In the genomic region with DNA sequence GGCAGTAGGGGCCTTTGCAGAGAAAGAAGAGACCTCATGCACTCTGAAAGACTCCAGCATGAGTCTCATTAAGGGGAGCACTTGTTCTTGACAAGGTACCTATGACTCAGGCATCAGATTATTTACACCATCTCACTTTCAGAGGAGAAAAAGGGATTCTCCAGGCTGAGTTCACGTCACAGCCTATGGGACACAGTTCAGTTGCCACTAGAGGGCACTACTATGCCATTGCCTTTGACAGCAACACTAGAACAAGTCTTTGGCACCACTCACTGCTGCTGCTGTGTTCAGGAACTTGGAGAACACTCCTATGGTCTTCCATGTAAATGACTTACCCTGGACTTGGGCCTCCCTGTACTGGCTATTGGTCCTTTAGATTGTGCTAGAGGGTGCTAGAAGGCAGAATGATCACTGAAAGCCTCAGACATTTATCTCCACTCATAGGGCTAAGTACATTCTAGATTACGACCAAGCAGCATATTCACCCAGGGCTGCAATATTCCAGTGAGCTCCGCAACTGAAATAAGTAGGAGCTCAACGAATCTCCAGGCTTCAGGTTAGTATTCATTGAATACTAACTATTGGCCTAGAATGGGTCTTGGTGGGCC, we compare ENCODE assay signal across 8 cellular contexts.
A peak's percentile ranks its signal among the peaks of the same experiment; 100 is the strongest.
DNase-seq lines count a peak whose midpoint lies in the region; ATAC-seq, FAIRE-seq and TF ChIP-seq lines count a peak whose summit lies in the region.

No MANE protein-coding gene starts in this region.

- H4K20me1 ChIP-seq in fibroblast of lung (ENCODE audit: control insufficient read depth, extremely low read depth, insufficient read depth, low read length): no peaks in the 10 kb centered on the region

- H3K36me3 Mint-ChIP-seq in natural killer cell: no peaks in the 10 kb centered on the region

- H3K27me3 Mint-ChIP-seq in natural killer cell (ENCODE audit: low read depth in 2 of 2): no peaks in the 10 kb centered on the region

- H3K4me1 Mint-ChIP-seq in natural killer cell: no peaks in the 10 kb centered on the region

- no peaks in the 10 kb centered on the region for H3K79me2 ChIP-seq in fibroblast of lung (ENCODE audit: control insufficient read depth, insufficient read depth, low read length)

- POLR2A ChIA-PET in BJ (lab: Charles Lee): no interaction called here

- CTCF ChIA-PET in BJ (lab: Yijun Ruan, JAX): no interaction called here

- H3K27me3 ChIP-seq in BJ (ENCODE audit: control insufficient read depth, insufficient read depth, low read length) (no peaks in the 10 kb centered on the region), fibroblast of lung (ENCODE audit: control insufficient read depth, insufficient read depth, low read length) (no peaks in the 10 kb centered on the region), pancreas (no peaks in the 10 kb centered on the region)

- H3K4me3 ChIP-seq in BJ (ENCODE audit: low read depth, low read length) (no peak overlapping the region), LNCaP clone FGC (ENCODE audit: low read depth, low read length) (no peak overlapping the region), fibroblast of lung (replicated peaks in 1 of 4; ENCODE audit: control extremely low read depth in 1 of 4, insufficient read depth in 1 of 4, low read depth in 3 of 4, low read length in 4 of 4) (no peak overlapping the region), pancreas (no peak overlapping the region)

- H3K4me2 ChIP-seq in fibroblast of lung (ENCODE audit: extremely low read depth, insufficient read depth, low read length): no peak overlapping the region

- H3K9me3 ChIP-seq in fibroblast of lung (ENCODE audit: control insufficient read depth, insufficient read depth, low read depth, low read length): no peaks in the 10 kb centered on the region
- no peaks in the 10 kb centered on the region for H3K9me3 ChIP-seq in pancreas

- no peak overlapping the region for H3K9ac ChIP-seq in fibroblast of lung (ENCODE audit: insufficient read depth, low read length)

- ATAC-seq in pancreas (peak; percentile 72 to 97 (median 94)), natural killer cell (no peak), HG03139 (IDR thresholded peaks at IDR 0.05; ENCODE audit: unreplicated experiment) (no peak)

- TF ChIP-seq CTCF in BJ (IDR thresholded peaks at IDR 0.05; ENCODE audit: insufficient read depth, low read depth, low read length) (0 out of 2 replicates have a peak, but pooled peaks have one; percentile 5), GM13976 (IDR thresholded peaks at IDR 0.05; ENCODE audit: borderline replicate concordance, control extremely low read depth, extremely low read depth, insufficient read depth, missing control alignments) (peak; percentile 61), LNCaP clone FGC (IDR thresholded peaks at IDR 0.05; ENCODE audit: control insufficient read depth, extremely low read depth, insufficient read depth) (peak; percentile 98), fibroblast of lung (conservative IDR thresholded peaks at IDR 0.05 in 1 of 2, IDR thresholded peaks at IDR 0.05 in 1 of 2; ENCODE audit: low read depth in 1 of 2, low read length in 2 of 2) (peak in 1 of 2 donors; percentile 14), pancreas (IDR thresholded peaks at IDR 0.05) (peak; percentile 33 to 72 (median 66)), natural killer cell (IDR thresholded peaks at IDR 0.05) (no peak)

- H3K36me3 ChIP-seq in BJ (ENCODE audit: control insufficient read depth, insufficient read depth, low read length) (no peaks in the 10 kb centered on the region), fibroblast of lung (ENCODE audit: control insufficient read depth, insufficient read depth, low read length) (no peaks in the 10 kb centered on the region), pancreas (no peaks in the 10 kb centered on the region)

- H3K4me1 ChIP-seq in fibroblast of lung (ENCODE audit: control insufficient read depth, extremely low read depth, insufficient read depth, low read length) (no peaks in the 10 kb centered on the region), pancreas (no peaks in the 10 kb centered on the region)

- in situ Hi-C loops in GM13976 (cut with MboI; ENCODE audit: low sequenced_read_pairs, unreplicated experiment) (no loop called here), SK-MEL-5 (cut with HindIII; ENCODE audit: low pct_unique_long_range_greater_than_20kb, low sequenced_read_pairs) (no loop called here)

- H3K9me3 Mint-ChIP-seq in natural killer cell: peaks cover 0 to 6% of the 10 kb centered on the region in 2 donors

- H3K27ac ChIP-seq in fibroblast of lung (ENCODE audit: insufficient read depth, low read length) (no peak overlapping the region), pancreas (no peak overlapping the region)

- 44 to 56% methylated on average over 4 of the region's 4 CpGs for WGBS in pancreas, 2 donors

- no peak overlapping the region for H2AFZ ChIP-seq in fibroblast of lung (ENCODE audit: low read length)

- DNase-seq in BJ (ENCODE audit: low read depth) (no peak), GM13976 (ENCODE audit: low spot score) (peak; percentile 35), LNCaP clone FGC (ENCODE audit: low read depth) (peak; percentile 52), SK-MEL-5 (ENCODE audit: low read depth, low spot score) (peak; percentile 89), fibroblast of lung (ENCODE audit: low read depth in 2 of 2) (peak; percentile 1 to 2), pancreas (peak in 4 of 6 donors; percentile 32 to 72 (median 50)), natural killer cell (no peak)

- no peak overlapping the region for H3K27ac Mint-ChIP-seq in natural killer cell

- no peak overlapping the region for H3K4me3 Mint-ChIP-seq in natural killer cell

- FAIRE-seq in pancreas (lab: Jason Lieb, UNC): no peak

- intact Hi-C loops in pancreas (cut with DNase I) (no loop called here), natural killer cell (cut with micrococcal nuclease) (no loop called here)

Comparison
In these comparisons a context has a peak if more than half of its experiments do, and no peak if none do; other contexts are left out.
1. DNase-seq: peak in GM13976 (single experiment), LNCaP clone FGC (single experiment), SK-MEL-5 (single experiment), fibroblast of lung (2 of 2) and pancreas (4 of 6); none in BJ (single experiment) and natural killer cell (single experiment).
2. ATAC-seq: peak in pancreas (4 of 4); none in natural killer cell (0 of 3) and HG03139 (single experiment).